Comparison of ENCODE assay signal across 28 cellular contexts in the genomic region with DNA sequence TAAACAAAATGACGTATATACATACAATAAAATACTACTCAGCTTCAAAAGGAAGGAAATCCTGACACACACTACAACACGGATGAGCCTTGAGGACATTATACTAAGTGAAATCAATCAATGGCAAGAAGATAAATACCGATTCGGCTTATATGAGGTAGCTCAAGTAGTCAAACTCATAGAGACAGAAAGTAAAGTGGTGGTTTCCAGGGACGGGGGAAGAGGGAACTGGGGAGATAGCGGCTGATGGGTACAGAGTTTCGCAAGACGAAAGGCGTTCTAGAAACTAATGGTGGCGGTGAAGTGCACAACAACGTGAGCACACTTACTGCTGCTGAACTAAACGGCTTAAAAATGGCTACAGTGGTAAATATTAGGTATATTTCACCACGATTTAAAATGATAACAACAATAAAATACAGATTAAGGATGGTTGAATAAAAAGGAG.
DNase-seq lines count a peak whose midpoint lies in the region; ATAC-seq and TF ChIP-seq lines count a peak whose summit lies in the region.
"Had no signal": no experiment of that assay in that cellular context is flagged by ENCODE, and none has a peak within 500 bp of the region (broad histone marks: within the 10 kb centered on the region; RNA-seq: fewer than 3 reads in every experiment).

No MANE protein-coding gene starts in this region.

- no peaks in the 10 kb centered on the region for H4K20me1 ChIP-seq in GM23338 (replicated peaks; ENCODE audit: insufficient read depth)

- H3K79me2 ChIP-seq in ACC112 (ENCODE audit: control insufficient read depth, insufficient read depth, low read length, unreplicated experiment) (no peaks in the 10 kb centered on the region), GM23338 (replicated peaks; ENCODE audit: insufficient read depth) (no peaks in the 10 kb centered on the region)

- DNase-seq in NCI-H510A (lab: John Stamatoyannopoulos, UW) (peak; percentile 17), adrenal gland (no peak), UCSD-AML1 (lab: John Stamatoyannopoulos, UW; ENCODE audit: unreplicated experiment) (no peak), aorta (no peak), GM23338 (ENCODE audit: low spot score) (no peak), DMS79 treated with DMSO at 0.1 percent for 48 hours (lab: John Stamatoyannopoulos, UW) (no peak)
- DNase-seq: activated CD4-positive, alpha-beta memory T cell treated with anti-CD3 and anti-CD28 coated beads, Interleukin-2, amount 10 ng/mL, durations not matched to agents 7 days and 5 days; activated CD8-positive, alpha-beta memory T cell treated with anti-CD3 and anti-CD28 coated beads, Interleukin-2, amount 50 U/mL, for 4 hours; CD4-positive, alpha-beta T cell; GOT3; KG1; naive B cell; NCI-H1417 treated with DMSO at 0.1 percent for 48 hours; NCI-H345; occipital lobe; OCI-M1; psoas muscle; T-helper 2 cell; transverse colon had no signal

- H3K9me2 ChIP-seq in GM23338 (ENCODE audit: insufficient read depth): no peaks in the 10 kb centered on the region; the same call in 1 of the 2 replicates

- no peaks in the 10 kb centered on the region for H3K36me3 ChIP-seq in ACC112 (ENCODE audit: insufficient read depth, low read length)
- H3K36me3 ChIP-seq in adrenal gland (replicated peaks in 1 of 2): no peaks in the 10 kb centered on the region
- peaks cover 0 to 2% of the 10 kb centered on the region in 2 donors for H3K36me3 ChIP-seq in aorta (ENCODE audit: control insufficient read depth in 1 of 2, insufficient read depth in 2 of 2, low read length in 1 of 2)
- no peaks in the 10 kb centered on the region for H3K36me3 ChIP-seq in GM23338 (ENCODE audit: insufficient read depth)
- H3K36me3 ChIP-seq: transverse colon had no signal

- H3K9me3 ChIP-seq in adrenal gland (replicated peaks in 1 of 3) (no peaks in the 10 kb centered on the region), aorta (ENCODE audit: control insufficient read depth, low read length) (no peaks in the 10 kb centered on the region)
- H3K9me3 ChIP-seq: psoas muscle, transverse colon had no signal

- peaks cover 27% of the 10 kb centered on the region for H3K4me1 ChIP-seq in ACC112 (ENCODE audit: control insufficient read depth, insufficient read depth, low read length, unreplicated experiment)
- peaks cover 14 to 17% of the 10 kb centered on the region in 2 donors for H3K4me1 ChIP-seq in adrenal gland (replicated peaks in 1 of 2)
- H3K4me1 ChIP-seq in aorta (ENCODE audit: control insufficient read depth in 1 of 2, insufficient read depth in 2 of 2, low read length in 2 of 2): no peaks in the 10 kb centered on the region
- peaks cover 14% of the 10 kb centered on the region for H3K4me1 ChIP-seq in GM23338 (ENCODE audit: insufficient read depth)
- H3K4me1 ChIP-seq: psoas muscle had no signal

- H3K4me3 Mint-ChIP-seq in GM23338: no peak overlapping the region
- H3K4me3 Mint-ChIP-seq: activated CD4-positive, alpha-beta memory T cell treated with anti-CD3 and anti-CD28 coated beads, Interleukin-2, amount 10 ng/mL, durations not matched to agents 7 days and 5 days; activated naive CD4-positive, alpha-beta T cell treated with anti-CD3 and anti-CD28 coated beads, Interleukin-2, amount 50 U/mL, for 24 hours; activated T-helper 17 cell treated with anti-CD3 and anti-CD28 coated beads, Interleukin-2, amount 50 U/mL, for 72 hours; CD4-positive, alpha-beta T cell; dendritic cell treated with granulocyte-macrophage colony-stimulating factor and Interleukin-4, amounts not matched to agents 40 ng/mL and 50 ng/mL, for 4 days; mesothelial cell of epicardium; stimulated activated effector memory CD8-positive, alpha-beta T cell treated with anti-CD3 and anti-CD28 coated beads, Interleukin-12 subunit alpha, Interleukin-12 subunit beta, amount 100 ng/mL, for 72 hours had no signal

- peaks cover 27% of the 10 kb centered on the region for H3K4me1 Mint-ChIP-seq in GM23338
- H3K4me1 Mint-ChIP-seq: activated naive CD4-positive, alpha-beta T cell treated with anti-CD3 and anti-CD28 coated beads, Interleukin-2, amount 50 U/mL, for 24 hours; naive B cell; stimulated activated effector memory CD8-positive, alpha-beta T cell treated with anti-CD3 and anti-CD28 coated beads, Interleukin-12 subunit alpha, Interleukin-12 subunit beta, amount 100 ng/mL, for 72 hours had no signal

- H2AFZ ChIP-seq in ACC112 (ENCODE audit: low read length, unreplicated experiment) (no peak overlapping the region), GM23338 (no peak overlapping the region)

- no peak overlapping the region for H3K4me3 ChIP-seq in ACC112 (ENCODE audit: low read depth, low read length)
- no peak overlapping the region for H3K4me3 ChIP-seq in adrenal gland
- H3K4me3 ChIP-seq in aorta (ENCODE audit: low read length in 2 of 2): no peak overlapping the region
- no peak overlapping the region for H3K4me3 ChIP-seq in GM23338
- H3K4me3 ChIP-seq: psoas muscle, transverse colon had no signal

- no peak for ATAC-seq in aorta (ENCODE audit: low FRiP score)
- no peak for ATAC-seq in GM23338
- ATAC-seq: esophagus mucosa; foreskin keratinocyte; psoas muscle; stimulated activated effector memory CD8-positive, alpha-beta T cell treated with anti-CD3 and anti-CD28 coated beads, Interleukin-12 subunit alpha, Interleukin-12 subunit beta, amount 100 ng/mL, for 72 hours had no signal

- TF ChIP-seq POLR2A in adrenal gland (IDR thresholded peaks at IDR 0.05): no peak

- TF ChIP-seq CTCF in adrenal gland (IDR thresholded peaks at IDR 0.05) (no peak), GM23338 (conservative IDR thresholded peaks at IDR 0.05; ENCODE audit: low read depth in 2 of 2) (no peak)

- H3K36me3 Mint-ChIP-seq in GM23338 (ENCODE audit: low read depth): no peaks in the 10 kb centered on the region
- H3K36me3 Mint-ChIP-seq: activated naive CD4-positive, alpha-beta T cell treated with anti-CD3 and anti-CD28 coated beads, Interleukin-2, amount 50 U/mL, for 24 hours; naive B cell; stimulated activated effector memory CD8-positive, alpha-beta T cell treated with anti-CD3 and anti-CD28 coated beads, Interleukin-12 subunit alpha, Interleukin-12 subunit beta, amount 100 ng/mL, for 72 hours had no signal

- H3K27me3 ChIP-seq in ACC112 (ENCODE audit: insufficient read depth, low read length) (no peaks in the 10 kb centered on the region), adrenal gland (no peaks in the 10 kb centered on the region), layer of hippocampus (ENCODE audit: control insufficient read depth, insufficient read depth, low read length) (no peaks in the 10 kb centered on the region), aorta (ENCODE audit: control insufficient read depth in 1 of 2, insufficient read depth in 2 of 2, low read length in 1 of 2) (no peaks in the 10 kb centered on the region), GM23338 (ENCODE audit: insufficient read depth) (no peaks in the 10 kb centered on the region)
- H3K27me3 ChIP-seq: foreskin keratinocyte, transverse colon had no signal

- H3K9me3 Mint-ChIP-seq in GM23338: no peaks in the 10 kb centered on the region
- H3K9me3 Mint-ChIP-seq: activated CD4-positive, alpha-beta memory T cell treated with anti-CD3 and anti-CD28 coated beads, Interleukin-2, amount 10 ng/mL, durations not matched to agents 7 days and 5 days; activated naive CD4-positive, alpha-beta T cell treated with anti-CD3 and anti-CD28 coated beads, Interleukin-2, amount 50 U/mL, for 24 hours; activated T-helper 17 cell treated with anti-CD3 and anti-CD28 coated beads, Interleukin-2, amount 50 U/mL, for 72 hours; CD4-positive, alpha-beta T cell; mesothelial cell of epicardium; naive B cell; stimulated activated effector memory CD8-positive, alpha-beta T cell treated with anti-CD3 and anti-CD28 coated beads, Interleukin-12 subunit alpha, Interleukin-12 subunit beta, amount 100 ng/mL, for 72 hours had no signal

- H3K27ac ChIP-seq in ACC112 (ENCODE audit: low read depth, low read length) (peak overlapping the region; percentile 84), adrenal gland (peak overlapping the region in 4 of 5 donors; percentile 7 to 68 (median 66)), layer of hippocampus (ENCODE audit: low read depth, low read length) (peak overlapping the region; percentile 60), aorta (ENCODE audit: low read depth in 1 of 2, low read length in 2 of 2) (no peak overlapping the region), GM23338 (ENCODE audit: low read depth) (no peak overlapping the region)
- H3K27ac ChIP-seq: foreskin keratinocyte, psoas muscle, transverse colon had no signal

- H3K4me2 ChIP-seq in GM23338: no peak overlapping the region

- H3K27me3 Mint-ChIP-seq in GM23338 (ENCODE audit: insufficient read depth, low read depth, poor library complexity): peaks cover 6% of the 10 kb centered on the region
- H3K27me3 Mint-ChIP-seq: naive B cell had no signal

- H3F3A ChIP-seq in GM23338 (replicated peaks; ENCODE audit: low read depth): no peaks in the 10 kb centered on the region

- intact Hi-C loops in adrenal gland (cut with DNase I): no loop called here
- intact Hi-C loops in aorta (cut with DNase I): no loop called here

- WGBS in adrenal gland, 4 donors: 90 to 92% (median 92%) methylated on average over 13 of the region's 13 CpGs
- WGBS in aorta, 2 donors: 97% methylated on average over 13 of the region's 13 CpGs

- no peak overlapping the region for H3K27ac Mint-ChIP-seq in GM23338
- H3K27ac Mint-ChIP-seq: activated CD4-positive, alpha-beta memory T cell treated with anti-CD3 and anti-CD28 coated beads, Interleukin-2, amount 10 ng/mL, durations not matched to agents 7 days and 5 days; activated naive CD4-positive, alpha-beta T cell treated with anti-CD3 and anti-CD28 coated beads, Interleukin-2, amount 50 U/mL, for 24 hours; activated T-helper 17 cell treated with anti-CD3 and anti-CD28 coated beads, Interleukin-2, amount 50 U/mL, for 72 hours; CD4-positive, alpha-beta T cell; dendritic cell treated with granulocyte-macrophage colony-stimulating factor and Interleukin-4, amounts not matched to agents 40 ng/mL and 50 ng/mL, for 4 days; naive B cell; stimulated activated effector memory CD8-positive, alpha-beta T cell treated with anti-CD3 and anti-CD28 coated beads, Interleukin-12 subunit alpha, Interleukin-12 subunit beta, amount 100 ng/mL, for 72 hours had no signal

TF ChIP-seq in GM23338, 12 proteins besides CTCF, POLR2A, EP300 and RAD21:
- TF ChIP-seq NANOG (IDR thresholded peaks at IDR 0.05; ENCODE audit: borderline replicate concordance): no peak
- no peak for TF ChIP-seq EZH2 (IDR thresholded peaks at IDR 0.05; ENCODE audit: low read depth, unreplicated experiment)
- TF ChIP-seq JUNB (IDR thresholded peaks at IDR 0.05; ENCODE audit: unreplicated experiment): no peak
- no peak for TF ChIP-seq ZNF114 (CRISPR knock-in tag; IDR thresholded peaks at IDR 0.05)
- TF ChIP-seq EZH2phosphoT487 (IDR thresholded peaks at IDR 0.05; ENCODE audit: unreplicated experiment): no peak

Comparison
In these comparisons a context has a peak if more than half of its experiments do, and no peak if none do; other contexts are left out.
1. H3K27ac ChIP-seq: peak in ACC112 (single experiment), adrenal gland (4 of 5) and layer of hippocampus (single experiment); none in aorta (0 of 2) and GM23338 (single experiment).